Comparison of ENCODE assay signal across 9 cellular contexts in genomic region chr9:105064248-105065118, GRCh38.
DNase-seq lines count a peak whose midpoint lies in the region; ATAC-seq and TF ChIP-seq lines count a peak whose summit lies in the region.
"Had no signal": no experiment of that assay in that cellular context is flagged by ENCODE, and none has a peak within 500 bp of the region (broad histone marks: within the 10 kb centered on the region; RNA-seq: fewer than 3 reads in every experiment).

No MANE protein-coding gene starts in this region.

- H3K9me3 Mint-ChIP-seq in nephron, result peaks cover 4% of the 10 kb centered on the region

- H3K4me3 Mint-ChIP-seq in T-helper 17 cell (no peak overlapping the region), nephron (peak overlapping the region in 1 of 3 experiments; percentile 47)
- H3K4me3 Mint-ChIP-seq: B cell had no signal

- H3K4me1 Mint-ChIP-seq in T-helper 17 cell (peaks cover 11% of the 10 kb centered on the region), nephron (peaks cover 48% of the 10 kb centered on the region)

- H3K36me3 Mint-ChIP-seq in T-helper 17 cell (ENCODE audit: low read depth), result no peaks in the 10 kb centered on the region
- H3K36me3 Mint-ChIP-seq in nephron (ENCODE audit: low read depth), result no peaks in the 10 kb centered on the region

- H3K27me3 Mint-ChIP-seq in T-helper 17 cell, result peaks cover 16% of the 10 kb centered on the region
- H3K27me3 Mint-ChIP-seq in nephron (ENCODE audit: low read depth), result peaks cover 11% of the 10 kb centered on the region

- no peak for TF ChIP-seq CTCF in nephron (IDR thresholded peaks at IDR 0.05; ENCODE audit: unreplicated experiment in 3 of 3)

- ATAC-seq in T-helper 17 cell (peak; percentile 44), HG03378 (IDR thresholded peaks at IDR 0.05; ENCODE audit: unreplicated experiment) (no peak)

- DNase-seq in SKM-1 treated with dmso at 0.1 percent for 144 hours (lab: John Stamatoyannopoulos, UW; ENCODE audit: unreplicated experiment) (peak; percentile 24), SKM-1 (lab: John Stamatoyannopoulos, UW; ENCODE audit: unreplicated experiment) (no peak), NCI-H1436 treated with DMSO at 0.1 percent for 48 hours (lab: John Stamatoyannopoulos, UW) (peak; percentile 88), T-helper 17 cell (no peak), fibroblast of peridontal ligament (ENCODE audit: extremely low read depth) (peak; percentile 95)
- no peak for DNase-seq in activated CD4-positive, alpha-beta T cell treated with anti-CD3 and anti-CD28 coated beads for 4 hours

- H3K9me3 ChIP-seq in T-helper 17 cell (ENCODE audit: control insufficient read depth, low read length, poor library complexity, severe bottlenecking), result peaks cover 2% of the 10 kb centered on the region

- H3K27ac Mint-ChIP-seq in T-helper 17 cell, result no peak overlapping the region
- peak overlapping the region; percentile 93 to 95 (median 95) for H3K27ac Mint-ChIP-seq in nephron
- H3K27ac Mint-ChIP-seq: B cell had no signal

Comparison
In these comparisons a context has a peak if more than half of its experiments do, and no peak if none do; other contexts are left out.
1. DNase-seq: peak in SKM-1 treated with dmso at 0.1 percent for 144 hours (single experiment), NCI-H1436 treated with DMSO at 0.1 percent for 48 hours (single experiment) and fibroblast of peridontal ligament (single experiment); none in SKM-1 (single experiment), T-helper 17 cell (0 of 3) and activated CD4-positive, alpha-beta T cell treated with anti-CD3 and anti-CD28 coated beads for 4 hours (0 of 2).